In the genomic region with DNA sequence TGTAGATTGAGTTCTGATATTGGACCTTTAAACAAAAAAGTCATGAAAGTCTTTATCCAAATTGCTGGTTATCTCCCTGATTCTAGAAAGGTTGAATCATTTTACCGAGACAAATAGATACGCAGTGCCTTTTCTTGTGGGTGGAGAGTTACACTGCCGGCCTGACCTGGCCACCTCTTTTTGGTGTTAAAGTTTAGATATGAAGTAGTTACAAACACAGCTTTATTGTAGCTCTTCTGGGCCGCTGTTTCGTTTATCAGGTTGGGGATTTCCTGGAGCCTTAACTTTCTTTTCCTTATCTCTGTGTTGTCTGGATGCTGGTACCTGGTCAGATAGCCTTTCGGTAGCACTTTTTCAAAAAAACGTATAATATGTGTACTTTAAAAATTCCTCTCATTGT, we compare ENCODE assay signal across 2 cellular contexts.
TF ChIP-seq lines count a peak whose summit lies in the region.

No MANE protein-coding gene starts in this region.

TF ChIP-seq in GM23338, 12 proteins besides CTCF, POLR2A, EP300 and RAD21 (continued from another document):
- no peak for TF ChIP-seq POLR2AphosphoS5 (IDR thresholded peaks at IDR 0.05; ENCODE audit: low read depth)

TF ChIP-seq in HepG2, 621 proteins besides CTCF, POLR2A, EP300 and RAD21 (continued from another document):
- TF ChIP-seq, protein P1, sequence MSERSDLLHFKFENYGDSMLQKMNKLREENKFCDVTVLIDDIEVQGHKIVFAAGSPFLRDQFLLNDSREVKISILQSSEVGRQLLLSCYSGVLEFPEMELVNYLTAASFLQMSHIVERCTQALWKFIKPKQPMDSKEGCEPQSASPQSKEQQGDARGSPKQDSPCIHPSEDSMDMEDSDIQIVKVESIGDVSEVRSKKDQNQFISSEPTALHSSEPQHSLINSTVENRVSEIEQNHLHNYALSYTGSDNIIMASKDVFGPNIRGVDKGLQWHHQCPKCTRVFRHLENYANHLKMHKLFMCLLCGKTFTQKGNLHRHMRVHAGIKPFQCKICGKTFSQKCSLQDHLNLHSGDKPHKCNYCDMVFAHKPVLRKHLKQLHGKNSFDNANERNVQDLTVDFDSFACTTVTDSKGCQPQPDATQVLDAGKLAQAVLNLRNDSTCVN (CRISPR knock-in tag; IDR thresholded peaks at IDR 0.05; ENCODE audit: borderline replicate concordance): no peak
- no peak for TF ChIP-seq ZFP36 (IDR thresholded peaks at IDR 0.05; ENCODE audit: borderline replicate concordance, low read depth, low read length, partially characterized antibody)
- no peak for TF ChIP-seq ZNF317 (CRISPR knock-in tag; IDR thresholded peaks at IDR 0.05)
- TF ChIP-seq, protein P2, sequence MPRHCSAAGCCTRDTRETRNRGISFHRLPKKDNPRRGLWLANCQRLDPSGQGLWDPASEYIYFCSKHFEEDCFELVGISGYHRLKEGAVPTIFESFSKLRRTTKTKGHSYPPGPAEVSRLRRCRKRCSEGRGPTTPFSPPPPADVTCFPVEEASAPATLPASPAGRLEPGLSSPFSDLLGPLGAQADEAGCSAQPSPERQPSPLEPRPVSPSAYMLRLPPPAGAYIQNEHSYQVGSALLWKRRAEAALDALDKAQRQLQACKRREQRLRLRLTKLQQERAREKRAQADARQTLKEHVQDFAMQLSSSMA (CRISPR knock-in tag; IDR thresholded peaks at IDR 0.05): no peak
- no peak for TF ChIP-seq MIER2 (CRISPR knock-in tag; IDR thresholded peaks at IDR 0.05)
- TF ChIP-seq, protein P3, sequence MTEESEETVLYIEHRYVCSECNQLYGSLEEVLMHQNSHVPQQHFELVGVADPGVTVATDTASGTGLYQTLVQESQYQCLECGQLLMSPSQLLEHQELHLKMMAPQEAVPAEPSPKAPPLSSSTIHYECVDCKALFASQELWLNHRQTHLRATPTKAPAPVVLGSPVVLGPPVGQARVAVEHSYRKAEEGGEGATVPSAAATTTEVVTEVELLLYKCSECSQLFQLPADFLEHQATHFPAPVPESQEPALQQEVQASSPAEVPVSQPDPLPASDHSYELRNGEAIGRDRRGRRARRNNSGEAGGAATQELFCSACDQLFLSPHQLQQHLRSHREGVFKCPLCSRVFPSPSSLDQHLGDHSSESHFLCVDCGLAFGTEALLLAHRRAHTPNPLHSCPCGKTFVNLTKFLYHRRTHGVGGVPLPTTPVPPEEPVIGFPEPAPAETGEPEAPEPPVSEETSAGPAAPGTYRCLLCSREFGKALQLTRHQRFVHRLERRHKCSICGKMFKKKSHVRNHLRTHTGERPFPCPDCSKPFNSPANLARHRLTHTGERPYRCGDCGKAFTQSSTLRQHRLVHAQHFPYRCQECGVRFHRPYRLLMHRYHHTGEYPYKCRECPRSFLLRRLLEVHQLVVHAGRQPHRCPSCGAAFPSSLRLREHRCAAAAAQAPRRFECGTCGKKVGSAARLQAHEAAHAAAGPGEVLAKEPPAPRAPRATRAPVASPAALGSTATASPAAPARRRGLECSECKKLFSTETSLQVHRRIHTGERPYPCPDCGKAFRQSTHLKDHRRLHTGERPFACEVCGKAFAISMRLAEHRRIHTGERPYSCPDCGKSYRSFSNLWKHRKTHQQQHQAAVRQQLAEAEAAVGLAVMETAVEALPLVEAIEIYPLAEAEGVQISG (CRISPR knock-in tag; IDR thresholded peaks at IDR 0.05): no peak
- no peak for TF ChIP-seq ZNF337 (CRISPR knock-in tag; IDR thresholded peaks at IDR 0.05; ENCODE audit: borderline replicate concordance, low read depth)
- TF ChIP-seq CBFB (CRISPR knock-in tag; IDR thresholded peaks at IDR 0.05): no peak
- TF ChIP-seq, protein P4, sequence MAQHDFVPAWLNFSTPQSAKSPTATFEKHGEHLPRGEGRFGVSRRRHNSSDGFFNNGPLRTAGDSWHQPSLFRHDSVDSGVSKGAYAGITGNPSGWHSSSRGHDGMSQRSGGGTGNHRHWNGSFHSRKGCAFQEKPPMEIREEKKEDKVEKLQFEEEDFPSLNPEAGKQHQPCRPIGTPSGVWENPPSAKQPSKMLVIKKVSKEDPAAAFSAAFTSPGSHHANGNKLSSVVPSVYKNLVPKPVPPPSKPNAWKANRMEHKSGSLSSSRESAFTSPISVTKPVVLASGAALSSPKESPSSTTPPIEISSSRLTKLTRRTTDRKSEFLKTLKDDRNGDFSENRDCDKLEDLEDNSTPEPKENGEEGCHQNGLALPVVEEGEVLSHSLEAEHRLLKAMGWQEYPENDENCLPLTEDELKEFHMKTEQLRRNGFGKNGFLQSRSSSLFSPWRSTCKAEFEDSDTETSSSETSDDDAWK (CRISPR knock-in tag; IDR thresholded peaks at IDR 0.05): no peak
- no peak for TF ChIP-seq ZNF563 (CRISPR knock-in tag; IDR thresholded peaks at IDR 0.05)
- TF ChIP-seq ZNF224 (CRISPR knock-in tag; IDR thresholded peaks at IDR 0.05): no peak
- TF ChIP-seq RNF2 (conservative IDR thresholded peaks at IDR 0.05; ENCODE audit: low read depth): no peak
- TF ChIP-seq, protein P5, sequence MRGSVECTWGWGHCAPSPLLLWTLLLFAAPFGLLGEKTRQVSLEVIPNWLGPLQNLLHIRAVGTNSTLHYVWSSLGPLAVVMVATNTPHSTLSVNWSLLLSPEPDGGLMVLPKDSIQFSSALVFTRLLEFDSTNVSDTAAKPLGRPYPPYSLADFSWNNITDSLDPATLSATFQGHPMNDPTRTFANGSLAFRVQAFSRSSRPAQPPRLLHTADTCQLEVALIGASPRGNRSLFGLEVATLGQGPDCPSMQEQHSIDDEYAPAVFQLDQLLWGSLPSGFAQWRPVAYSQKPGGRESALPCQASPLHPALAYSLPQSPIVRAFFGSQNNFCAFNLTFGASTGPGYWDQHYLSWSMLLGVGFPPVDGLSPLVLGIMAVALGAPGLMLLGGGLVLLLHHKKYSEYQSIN (CRISPR knock-in tag; IDR thresholded peaks at IDR 0.05; ENCODE audit: borderline replicate concordance): no peak
- TF ChIP-seq FOXA3 (CRISPR knock-in tag; IDR thresholded peaks at IDR 0.05): no peak
- no peak for TF ChIP-seq ZNF256 (CRISPR knock-in tag; conservative IDR thresholded peaks at IDR 0.05)
- TF ChIP-seq ZZZ3 (CRISPR knock-in tag; IDR thresholded peaks at IDR 0.05; ENCODE audit: borderline replicate concordance): no peak
- TF ChIP-seq, protein P6, sequence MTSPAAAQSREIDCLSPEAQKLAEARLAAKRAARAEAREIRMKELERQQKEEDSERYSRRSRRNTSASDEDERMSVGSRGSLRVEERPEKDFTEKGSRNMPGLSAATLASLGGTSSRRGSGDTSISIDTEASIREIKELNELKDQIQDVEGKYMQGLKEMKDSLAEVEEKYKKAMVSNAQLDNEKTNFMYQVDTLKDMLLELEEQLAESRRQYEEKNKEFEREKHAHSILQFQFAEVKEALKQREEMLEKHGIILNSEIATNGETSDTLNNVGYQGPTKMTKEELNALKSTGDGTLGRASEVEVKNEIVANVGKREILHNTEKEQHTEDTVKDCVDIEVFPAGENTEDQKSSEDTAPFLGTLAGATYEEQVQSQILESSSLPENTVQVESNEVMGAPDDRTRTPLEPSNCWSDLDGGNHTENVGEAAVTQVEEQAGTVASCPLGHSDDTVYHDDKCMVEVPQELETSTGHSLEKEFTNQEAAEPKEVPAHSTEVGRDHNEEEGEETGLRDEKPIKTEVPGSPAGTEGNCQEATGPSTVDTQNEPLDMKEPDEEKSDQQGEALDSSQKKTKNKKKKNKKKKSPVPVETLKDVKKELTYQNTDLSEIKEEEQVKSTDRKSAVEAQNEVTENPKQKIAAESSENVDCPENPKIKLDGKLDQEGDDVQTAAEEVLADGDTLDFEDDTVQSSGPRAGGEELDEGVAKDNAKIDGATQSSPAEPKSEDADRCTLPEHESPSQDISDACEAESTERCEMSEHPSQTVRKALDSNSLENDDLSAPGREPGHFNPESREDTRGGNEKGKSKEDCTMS (CRISPR knock-in tag; conservative IDR thresholded peaks at IDR 0.05): no peak
- no peak for TF ChIP-seq TEAD3 (CRISPR knock-in tag; optimal IDR thresholded peaks at IDR 0.05; ENCODE audit: borderline replicate concordance)
TF ChIP-seq in HepG2: peak in this region for 0.
